8 cellular contexts compared by ENCODE assay signal in genomic region chr4:80202190-80202711, GRCh38. TPM values are rescaled to one million over a fixed set of nuclear protein-coding genes. Genes with fewer than 3 reads are reported as not detected.
A peak's percentile ranks its signal among the peaks of the same experiment; 100 is the strongest.
DNase-seq lines count a peak whose midpoint lies in the region; ATAC-seq and TF ChIP-seq lines count a peak whose summit lies in the region.

No MANE protein-coding gene starts in this region.

- TF ChIP-seq CTCF in mucosa of descending colon (IDR thresholded peaks at IDR 0.05), result peak; percentile 89

- no peaks in the 10 kb centered on the region for H3K9me3 ChIP-seq in mucosa of descending colon

- ATAC-seq in HG02885 (IDR thresholded peaks at IDR 0.05; ENCODE audit: poor library complexity, unreplicated experiment), result peak; percentile 85
- ATAC-seq in mucosa of descending colon, result peak; percentile 92

- H3K4me3 ChIP-seq in mucosa of descending colon, result peak overlapping the region; percentile 7

- DNase-seq in DMS79 treated with DMSO at 0.1 percent for 48 hours (lab: John Stamatoyannopoulos, UW), result peak; percentile 21
- no peak for DNase-seq in DMS79 (lab: John Stamatoyannopoulos, UW)
- peak; percentile 16 for DNase-seq in NCI-H2196 treated with DMSO at 0.1 percent for 48 hours (lab: John Stamatoyannopoulos, UW; ENCODE audit: unreplicated experiment)
- DNase-seq in activated CD8-positive, alpha-beta memory T cell treated with anti-CD3 and anti-CD28 coated beads, Interleukin-2, amount 50 U/mL, for 24 hours (ENCODE audit: extremely low read depth), result peak; percentile 34
- DNase-seq in epidermal melanocyte (ENCODE audit: insufficient read length, low spot score), result peak; percentile 72
- DNase-seq in mucosa of descending colon, result peak; percentile 89 to 92 (median 91)
- DNase-seq in stimulated activated CD8-positive, alpha-beta memory T cell treated with anti-CD3 and anti-CD28 coated beads, Interleukin-7, amount 100 ng/mL, for 1 hour (ENCODE audit: low read depth in 2 of 2), result peak; percentile 58 to 66

- H3K36me3 ChIP-seq in mucosa of descending colon (ENCODE audit: low read depth), result no peaks in the 10 kb centered on the region

- intact Hi-C loops in mucosa of descending colon (cut with DNase I, micrococcal nuclease), result no loop called here

- peaks cover 12% of the 10 kb centered on the region for H3K4me1 ChIP-seq in mucosa of descending colon (ENCODE audit: low read depth)

RNA-seq across cellular contexts. Expression of gene PRDM8, which starts 4.9 kb away (rescaled TPM):
- 10 to 100 TPM in 1 of 3 donors, 1 to 10 TPM in 1, under 1 TPM in 1; 0.41 to 10.1 (median 2.9) TPM for total RNA-seq in mucosa of descending colon
